In the genomic region with DNA sequence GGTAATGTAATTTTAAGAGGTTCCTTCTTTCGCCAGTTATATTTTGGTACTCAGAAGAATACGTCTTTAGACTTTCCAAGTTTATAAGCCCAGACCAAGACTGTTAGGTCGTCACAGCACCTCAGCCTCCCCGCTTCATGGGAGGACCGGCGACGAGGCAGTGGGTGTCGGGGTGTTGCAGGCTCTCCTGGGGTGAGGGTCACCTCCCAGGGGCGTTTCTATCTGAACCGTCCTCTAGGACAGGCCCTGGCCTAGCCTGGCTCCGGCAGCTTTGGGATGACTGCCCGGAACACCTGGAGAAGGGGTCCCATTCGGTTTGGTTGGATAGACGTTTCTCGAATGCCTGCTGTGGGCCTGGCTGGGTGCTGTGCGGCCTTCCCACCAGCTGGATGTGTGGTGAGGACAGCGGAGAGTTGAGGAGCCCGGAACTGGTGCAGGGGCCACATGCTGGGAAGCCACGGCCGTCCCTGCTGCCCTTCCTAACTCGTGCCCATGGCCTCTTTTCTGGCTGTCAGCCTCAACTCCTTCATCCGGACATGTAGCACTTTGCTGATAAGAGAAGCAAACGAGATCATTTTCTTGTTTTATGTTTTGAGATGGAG, we compare ENCODE assay signal across 9 cellular contexts. TPM values are rescaled to one million over a fixed set of nuclear protein-coding genes. Genes with fewer than 3 reads are reported as not detected.
DNase-seq lines count a peak whose midpoint lies in the region; FAIRE-seq and TF ChIP-seq lines count a peak whose summit lies in the region.
"Had no signal": no experiment of that assay in that cellular context is flagged by ENCODE, and none has a peak within 500 bp of the region (broad histone marks: within the 10 kb centered on the region; RNA-seq: fewer than 3 reads in every experiment).

No MANE protein-coding gene starts in this region.

- H3K36me3 ChIP-seq in astrocyte (ENCODE audit: insufficient read depth, low read length) (no peaks in the 10 kb centered on the region), transverse colon (no peaks in the 10 kb centered on the region)

- 25 to 28% methylated on average over 23 of the region's 23 CpGs for WGBS in lower leg skin, 2 donors
- 30% methylated on average over 23 of the region's 23 CpGs; no CpG with 5 or more reads in 1 of the 2 donors for WGBS in transverse colon (ENCODE audit: low coverage in 1 of 2), 2 donors

- H3K9me3 ChIP-seq in astrocyte (ENCODE audit: insufficient read depth, low read depth, low read length): no peaks in the 10 kb centered on the region
- no peaks in the 10 kb centered on the region for H3K9me3 ChIP-seq in transverse colon

- peak overlapping the region; percentile 56 for H3K27ac Mint-ChIP-seq in activated naive CD4-positive, alpha-beta T cell treated with anti-CD3 and anti-CD28 coated beads for 36 hours
- peak overlapping the region; percentile 66 for H3K27ac Mint-ChIP-seq in astrocyte (ENCODE audit: unreplicated experiment)

- no peaks in the 10 kb centered on the region for H3K27me3 ChIP-seq in astrocyte (ENCODE audit: insufficient read depth, low read length)
- no peaks in the 10 kb centered on the region for H3K27me3 ChIP-seq in transverse colon

- H3K9me3 Mint-ChIP-seq in activated naive CD4-positive, alpha-beta T cell treated with anti-CD3 and anti-CD28 coated beads for 36 hours: no peaks in the 10 kb centered on the region
- H3K9me3 Mint-ChIP-seq in astrocyte (ENCODE audit: unreplicated experiment): no peaks in the 10 kb centered on the region

- no peaks in the 10 kb centered on the region for H3K27me3 Mint-ChIP-seq in activated naive CD4-positive, alpha-beta T cell treated with anti-CD3 and anti-CD28 coated beads for 36 hours (ENCODE audit: low read depth)
- H3K27me3 Mint-ChIP-seq in astrocyte (ENCODE audit: low read depth, unreplicated experiment): no peaks in the 10 kb centered on the region

- TF ChIP-seq EP300 in transverse colon (IDR thresholded peaks at IDR 0.05; ENCODE audit: low read depth): no peak

- no peak for FAIRE-seq in astrocyte (lab: Jason Lieb, UNC)

- peaks cover 54% of the 10 kb centered on the region for H3K79me2 ChIP-seq in astrocyte (ENCODE audit: insufficient read depth, low read length)

- peaks cover 53% of the 10 kb centered on the region for H4K20me1 ChIP-seq in astrocyte (ENCODE audit: insufficient read depth, low read length)

- TF ChIP-seq CTCF in astrocyte (IDR thresholded peaks at IDR 0.05; ENCODE audit: insufficient read depth, low read depth, low read length) (no peak), lower leg skin (IDR thresholded peaks at IDR 0.05) (no peak), transverse colon (IDR thresholded peaks at IDR 0.05) (no peak), GM13977 (IDR thresholded peaks at IDR 0.05; ENCODE audit: extremely low read depth, insufficient read depth, missing control alignments) (no peak)

- CTCF ChIA-PET in activated naive CD4-positive, alpha-beta T cell treated with anti-CD3 and anti-CD28 coated beads for 36 hours (lab: Charles Lee): no interaction called here

- intact Hi-C loops in activated naive CD4-positive, alpha-beta T cell treated with anti-CD3 and anti-CD28 coated beads for 36 hours (cut with micrococcal nuclease): loop anchor here (5.0 kb wide), 1 partner anchor 538 kb away; no protein-coding TSS in a partner anchor
- intact Hi-C loops in lower leg skin (cut with DNase I; ENCODE audit: low total_unique reads): no loop called here
- intact Hi-C loops in transverse colon (cut with DNase I; ENCODE audit: low total_unique reads): loop anchor here (10.0 kb wide), 1 partner anchor 55 kb away; the partner anchor contains the start of gene MTG2

- H3K4me1 ChIP-seq in astrocyte (ENCODE audit: insufficient read depth, low read length) (peaks cover 9% of the 10 kb centered on the region), transverse colon (peaks cover 20 to 49% (median 31%) of the 10 kb centered on the region in 4 donors)

- no peak for DNase-seq in activated naive CD4-positive, alpha-beta T cell treated with anti-CD3 and anti-CD28 coated beads for 36 hours
- DNase-seq in activated naive CD4-positive, alpha-beta T cell (lab: John Stamatoyannopoulos, UW): no peak
- peak; percentile 1 for DNase-seq in astrocyte (ENCODE audit: low read depth)
- DNase-seq in lower leg skin (ENCODE audit: low spot score in 2 of 2): no peak
- DNase-seq in transverse colon: peak; percentile 25
- DNase-seq in NCI-H2081 treated with DMSO at 0.1 percent for 48 hours (lab: John Stamatoyannopoulos, UW): no peak
- no peak for DNase-seq in GM13977 (ENCODE audit: low spot score)
- no peak for DNase-seq in putamen (ENCODE audit: low spot score)

- H3K4me1 Mint-ChIP-seq in activated naive CD4-positive, alpha-beta T cell treated with anti-CD3 and anti-CD28 coated beads for 36 hours (ENCODE audit: low read depth): peaks cover 32% of the 10 kb centered on the region
- peaks cover 10% of the 10 kb centered on the region for H3K4me1 Mint-ChIP-seq in astrocyte (ENCODE audit: low read depth, unreplicated experiment)

- TF ChIP-seq POLR2A in lower leg skin (IDR thresholded peaks at IDR 0.05) (no peak), transverse colon (IDR thresholded peaks at IDR 0.05) (no peak)

- peak overlapping the region; percentile 67 for H3K4me3 ChIP-seq in astrocyte (ENCODE audit: insufficient read depth, low read depth, low read length)
- peak overlapping the region; percentile 64 for H3K4me3 ChIP-seq in lower leg skin (ENCODE audit: low read depth, poor library complexity, severe bottlenecking)
- peak overlapping the region; percentile 88 to 98 (median 93) for H3K4me3 ChIP-seq in transverse colon

- peak overlapping the region; percentile 78 for H3K4me3 Mint-ChIP-seq in activated naive CD4-positive, alpha-beta T cell treated with anti-CD3 and anti-CD28 coated beads for 36 hours
- H3K4me3 Mint-ChIP-seq in astrocyte (ENCODE audit: unreplicated experiment): peak overlapping the region; percentile 92

- H3K4me2 ChIP-seq in astrocyte (ENCODE audit: low read length): peak overlapping the region; percentile 86

- H3K27ac ChIP-seq in astrocyte (ENCODE audit: low read depth, low read length) (no peak overlapping the region), transverse colon (peak overlapping the region; percentile 87 to 98 (median 94))

- peak overlapping the region; percentile 79 for H3K9ac ChIP-seq in astrocyte (ENCODE audit: low read length)

- in situ Hi-C loops in transverse colon (cut with MboI; ENCODE audit: low pct_ligation_motif_present in 1 of 4, low pct_unique_long_range_greater_than_20kb in 1 of 4, low sequenced_read_pairs in 3 of 4) (no loop called here), GM13977 (cut with MboI; ENCODE audit: low pct_unique_long_range_greater_than_20kb, low sequenced_read_pairs, unreplicated experiment) (no loop called here)

- no peaks in the 10 kb centered on the region for H3K36me3 Mint-ChIP-seq in activated naive CD4-positive, alpha-beta T cell treated with anti-CD3 and anti-CD28 coated beads for 36 hours (ENCODE audit: low read depth)
- H3K36me3 Mint-ChIP-seq in astrocyte (ENCODE audit: low read depth, unreplicated experiment): peaks cover 14% of the 10 kb centered on the region

- peak overlapping the region; percentile 69 for H2AFZ ChIP-seq in astrocyte (ENCODE audit: low read depth, low read length)

RNA-seq across cellular contexts. Expression of gene OSBPL2, which starts 1.1 kb away (rescaled TPM):
- total RNA-seq in activated naive CD4-positive, alpha-beta T cell treated with anti-CD3 and anti-CD28 coated beads for 36 hours: 10 to 100 TPM; 23.6 to 24.7 TPM
- total RNA-seq in astrocyte (55.8 and 60.3 TPM in 2 replicates), lower leg skin (100 to 1,000 TPM in 1 of 4 donors, 10 to 100 TPM in 3; 69.7 to 135 (median 86.0) TPM), transverse colon (100 to 1,000 TPM in 1 of 4 donors, 10 to 100 TPM in 3; 36.2 to 101 (median 73.3) TPM)

RNA-seq across cellular contexts. Expression of gene HRH3, which starts 19.3 kb away (rescaled TPM):
- total RNA-seq in activated naive CD4-positive, alpha-beta T cell treated with anti-CD3 and anti-CD28 coated beads for 36 hours: not detected
- 0.07 TPM in 1 of 2 replicates, not detected in the other for total RNA-seq in astrocyte
- not detected for total RNA-seq in lower leg skin
- total RNA-seq in transverse colon: not detected
- total RNA-seq: G401 had no signal

RNA-seq across cellular contexts. Expression of gene MTG2, which starts 56.6 kb away (rescaled TPM):
- total RNA-seq in activated naive CD4-positive, alpha-beta T cell treated with anti-CD3 and anti-CD28 coated beads for 36 hours: 10 to 100 TPM; 34.3 to 36.4 TPM
- total RNA-seq in astrocyte (26.6 and 31.5 TPM in 2 replicates), lower leg skin (10 to 100 TPM; 21.4 to 42.0 (median 29.1) TPM), transverse colon (10 to 100 TPM in 3 of 4 donors, 1 to 10 TPM in 1; 9.8 to 58.0 (median 23.1) TPM)

Comparison
In these comparisons a context has a peak if more than half of its experiments do, and no peak if none do; other contexts are left out.
1. DNase-seq: peak in astrocyte (single experiment) and transverse colon (single experiment); none in activated naive CD4-positive, alpha-beta T cell treated with anti-CD3 and anti-CD28 coated beads for 36 hours (single experiment), activated naive CD4-positive, alpha-beta T cell (0 of 4), lower leg skin (0 of 2), NCI-H2081 treated with DMSO at 0.1 percent for 48 hours (single experiment), GM13977 (single experiment) and putamen (single experiment).
2. Peak in every context shown above with its lines, with median percentiles within 50 percentile points of each other: H3K4me3 ChIP-seq.